Comparison of ENCODE assay signal across 8 cellular contexts in genomic region chr2:99488999-99489757, GRCh38. TPM values are rescaled to one million over a fixed set of nuclear protein-coding genes. Genes with fewer than 3 reads are reported as not detected.
DNase-seq lines count a peak whose midpoint lies in the region; ATAC-seq and TF ChIP-seq lines count a peak whose summit lies in the region.

No MANE protein-coding gene starts in this region.

- no TSS peak for BruUV-seq in Caco-2 (replicated peaks; lab: Mats Ljungman, UMichigan)

- DNase-seq in Caco-2, result peak; percentile 80 to 83
- peak; percentile 41 for DNase-seq in HT-29 (ENCODE audit: low spot score)
- DNase-seq in SW 1271 (lab: John Stamatoyannopoulos, UW), result peak; percentile 21 to 54
- DNase-seq in astrocyte of the spinal cord (ENCODE audit: low read depth, low spot score), result peak; percentile 37
- peak in 47 of 51 donors; percentile 17 to 78 (median 58) for DNase-seq in hypothalamus (lab: John Stamatoyannopoulos, UW)
- no peak for DNase-seq in retinal pigment epithelial cell (ENCODE audit: low read depth)
- DNase-seq in NCI-H187 (lab: John Stamatoyannopoulos, UW), result no peak

- CTCF ChIA-PET in Caco-2 (lab: Charles Lee), result no interaction called here

- peaks cover 5% of the 10 kb centered on the region; the same call in 1 of the 2 replicates for H3K4me1 ChIP-seq in Caco-2

- H3K4me3 ChIP-seq in Caco-2 (ENCODE audit: low read depth, low read length) (peak overlapping the region; percentile 87), astrocyte of the spinal cord (ENCODE audit: low read depth, low read length) (peak overlapping the region; percentile 88), retinal pigment epithelial cell (ENCODE audit: low read length) (peak overlapping the region; percentile 77)

- peaks cover 15% of the 10 kb centered on the region for H3K36me3 Mint-ChIP-seq in Caco-2 (ENCODE audit: insufficient read depth, unreplicated experiment)

- in situ Hi-C loops in astrocyte of the spinal cord (cut with HindIII; ENCODE audit: low sequenced_read_pairs), result no loop called here

- H3K4me3 Mint-ChIP-seq in Caco-2 (ENCODE audit: unreplicated experiment), result peak overlapping the region; percentile 100

- H3K27me3 ChIP-seq in Caco-2 (replicated peaks; ENCODE audit: control insufficient read depth, insufficient read depth, low read length), result no peaks in the 10 kb centered on the region

- H3K9me3 Mint-ChIP-seq in Caco-2 (ENCODE audit: unreplicated experiment), result no peaks in the 10 kb centered on the region

- POLR2A ChIA-PET in Caco-2 (lab: Charles Lee), result no interaction called here

- ATAC-seq in GM21360 (IDR thresholded peaks at IDR 0.05; ENCODE audit: unreplicated experiment), result peak; percentile 26

- H3K36me3 ChIP-seq in Caco-2 (ENCODE audit: control insufficient read depth, insufficient read depth, low read length), result no peaks in the 10 kb centered on the region

- peaks cover 7% of the 10 kb centered on the region for H3K4me1 Mint-ChIP-seq in Caco-2 (ENCODE audit: low read depth, unreplicated experiment)

- H3K27ac Mint-ChIP-seq in Caco-2 (ENCODE audit: unreplicated experiment), result peak overlapping the region; percentile 99

- H3K9me3 ChIP-seq in Caco-2, result no peaks in the 10 kb centered on the region

- TF ChIP-seq CTCF in Caco-2 (IDR thresholded peaks at IDR 0.05; ENCODE audit: insufficient read depth in 1 of 2, low read depth in 1 of 2, low read length in 1 of 2, severe bottlenecking in 1 of 2, unreplicated experiment in 1 of 2) (no peak), astrocyte of the spinal cord (IDR thresholded peaks at IDR 0.05; ENCODE audit: low read depth, low read length) (no peak), retinal pigment epithelial cell (conservative IDR thresholded peaks at IDR 0.05; ENCODE audit: low read depth, low read length) (no peak)

- H3K27me3 Mint-ChIP-seq in Caco-2 (ENCODE audit: insufficient read depth, unreplicated experiment), result no peaks in the 10 kb centered on the region

- intact Hi-C loops in Caco-2 (cut with micrococcal nuclease; ENCODE audit: unreplicated experiment), result loop anchor here (5.0 kb wide), 1 partner anchor 347 kb away; the partner anchor contains the start of gene C2orf15

RNA-seq across cellular contexts. Expression of gene REV1, which starts 0.6 kb away (rescaled TPM):
- total RNA-seq in Caco-2 (2022), result 39.6 and 41.1 TPM in 2 replicates
- total RNA-seq in HT-29 (2014; rRNA removed; shearing (Covaris generic)), result 18.1 and 22.4 TPM in 2 replicates

Comparison
In these comparisons a context has a peak if more than half of its experiments do, and no peak if none do; other contexts are left out.
1. DNase-seq: peak in Caco-2 (2 of 2), HT-29 (single experiment), SW 1271 (2 of 2), astrocyte of the spinal cord (single experiment) and hypothalamus (47 of 51); none in retinal pigment epithelial cell (single experiment) and NCI-H187 (0 of 2).
2. Peak in every context shown above with its lines, with median percentiles within 50 percentile points of each other: H3K4me3 ChIP-seq.